35 cellular contexts compared by ENCODE assay signal in the genomic region with DNA sequence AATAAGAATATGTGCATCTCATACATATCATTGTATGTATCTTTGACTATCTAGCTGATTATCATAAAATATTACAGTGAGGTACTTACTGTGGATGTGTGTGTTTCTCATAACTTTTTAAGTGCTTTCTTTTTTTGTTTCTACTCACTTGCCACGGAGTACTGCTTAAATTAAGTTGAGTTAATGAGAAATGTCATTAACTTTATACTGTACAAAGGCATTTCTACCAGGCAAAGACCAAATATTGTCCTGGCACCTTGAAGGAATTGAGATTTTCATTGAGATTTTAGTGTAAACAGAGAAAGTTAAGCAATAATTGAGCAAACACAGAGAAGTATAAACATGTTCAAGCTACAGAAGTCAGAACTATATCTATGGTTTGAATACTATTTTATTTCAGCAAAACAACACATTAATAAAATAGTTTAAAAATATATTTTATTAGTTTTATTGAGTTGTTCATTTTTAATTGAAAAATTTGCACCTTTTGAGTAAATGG.
"Had no signal": no experiment of that assay in that cellular context is flagged by ENCODE, and none has a peak within 500 bp of the region (broad histone marks: within the 10 kb centered on the region; RNA-seq: fewer than 3 reads in every experiment).

No MANE protein-coding gene starts in this region.

- H3K4me3 ChIP-seq: MG63, PC-9 had no signal

- H3K27me3 ChIP-seq: MG63 had no signal

- H3K9me3 ChIP-seq: MG63 had no signal

- ATAC-seq: activated naive CD8-positive, alpha-beta T cell treated with anti-CD3 and anti-CD28 coated beads, Interleukin-2, amount 50 U/mL, for 24 hours; activated T-cell treated with anti-CD3 and anti-CD28 coated beads, Interleukin-2, amount 50 U/mL, for 4 hours; Right ventricle myocardium inferior; SK-N-SH treated with all-trans-retinoic acid at 6 μM for 48 hours had no signal

- H3K27ac ChIP-seq: PC-9, RWPE1, VCaP had no signal

- DNase-seq: activated B cell treated with CpG ODN at 0.5 μM for 24 hours; activated CD4-positive, alpha-beta memory T cell treated with anti-CD3 and anti-CD28 coated beads for 36 hours; activated CD4-positive, alpha-beta T cell treated with anti-CD3 and anti-CD28 coated beads for 4 hours; activated CD4-positive, alpha-beta T cell treated with anti-CD3 and anti-CD28 coated beads, Interleukin-2, amount 50 U/mL, for 1 hour; activated CD4-positive, CD25-positive, alpha-beta regulatory T cell treated with anti-CD3 and anti-CD28 coated beads, Interleukin-2, amount 50 U/mL, for 72 hours; activated CD8-positive, alpha-beta memory T cell treated with anti-CD3 and anti-CD28 coated beads, Interleukin-2, amount 50 U/mL, for 4 hours; activated gamma-delta T cell treated with Interleukin-2 at 50 U/mL for 16 hours; activated naive CD4-positive, alpha-beta T cell treated with anti-CD3 and anti-CD28 coated beads for 36 hours; activated naive CD8-positive, alpha-beta T cell treated with anti-CD3 and anti-CD28 coated beads, Interleukin-2, amount 50 U/mL, for 24 hours; activated T-cell treated with anti-CD3 and anti-CD28 coated beads for 4 hours; activated T-cell treated with anti-CD3 and anti-CD28 coated beads, Interleukin-2, amount 50 U/mL, for 4 hours; anterior cingulate cortex; Karpas-422; KBM-7; MG63; NCI-H1048; NCI-H1105 treated with DMSO at 0.1 percent for 48 hours; NCI-H1436; NCI-H1694; NCI-H1930; NCI-H2081 treated with DMSO at 0.1 percent for 48 hours; NCI-H510A; NCI-H526; NCI-H748 treated with DMSO at 0.1 percent for 48 hours; NK-92 treated with Interleukin-12 subunit alpha and Interleukin-12 subunit beta, amount 100 ng/mL, for 24 hours; PC-9; SIG-M5; SW 1271; T-helper 1 cell; T-helper 2 cell; T-helper 9 cell had no signal

- H3K4me2 ChIP-seq: PC-9 had no signal

- H3K36me3 ChIP-seq: MG63 had no signal

- H2AFZ ChIP-seq: PC-9 had no signal
